8 cellular contexts compared by ENCODE assay signal in genomic region chr13:41130356-41130755, GRCh38. TPM values are rescaled to one million over a fixed set of nuclear protein-coding genes. Genes with fewer than 3 reads are reported as not detected.
DNase-seq lines count a peak whose midpoint lies in the region; ATAC-seq and TF ChIP-seq lines count a peak whose summit lies in the region.

No MANE protein-coding gene starts in this region.

- ATAC-seq in activated CD4-positive, alpha-beta T cell treated with anti-CD3 and anti-CD28 coated beads for 36 hours: peak; percentile 18
- ATAC-seq in HG03159 (IDR thresholded peaks at IDR 0.05; ENCODE audit: unreplicated experiment) (no peak), GM18858 (IDR thresholded peaks at IDR 0.05; ENCODE audit: unreplicated experiment) (no peak)

- H3K27ac ChIP-seq in OCI-LY7 (ENCODE audit: low read depth, low read length, poor library complexity, severe bottlenecking) (no peak overlapping the region), dorsolateral prefrontal cortex (no peak overlapping the region), thyroid gland (no peak overlapping the region)

- BruUV-seq in OCI-LY7 (replicated peaks; lab: Mats Ljungman, UMichigan): TSS peak; percentile 53

- no peak overlapping the region for H2AFZ ChIP-seq in OCI-LY7 (ENCODE audit: low read length)

- peaks cover 39% of the 10 kb centered on the region for H3K79me2 ChIP-seq in OCI-LY7 (ENCODE audit: insufficient read depth, low read depth, low read length)

- CTCF ChIA-PET in activated CD4-positive, alpha-beta T cell treated with anti-CD3 and anti-CD28 coated beads for 36 hours (lab: Charles Lee): no interaction called here
- CTCF ChIA-PET in OCI-LY7 (lab: Charles Lee; ENCODE audit: unreplicated experiment): no interaction called here

- WGBS in thyroid gland, 2 donors: 85 to 86% methylated on average over 3 of the region's 3 CpGs

- peak overlapping the region; percentile 92 for H3K4me3 Mint-ChIP-seq in activated CD4-positive, alpha-beta T cell treated with anti-CD3 and anti-CD28 coated beads for 36 hours
- H3K4me3 Mint-ChIP-seq in progenitor cell of endocrine pancreas (ENCODE audit: low read depth): peak overlapping the region; percentile 96

- H3K4me1 ChIP-seq in OCI-LY7 (ENCODE audit: insufficient read depth, low read length, poor library complexity, severe bottlenecking) (peaks cover 39% of the 10 kb centered on the region), thyroid gland (peaks cover 19 to 32% of the 10 kb centered on the region in 2 donors)

- no peaks in the 10 kb centered on the region for H3K9me3 Mint-ChIP-seq in activated CD4-positive, alpha-beta T cell treated with anti-CD3 and anti-CD28 coated beads for 36 hours (ENCODE audit: low read depth)
- no peaks in the 10 kb centered on the region for H3K9me3 Mint-ChIP-seq in progenitor cell of endocrine pancreas (ENCODE audit: low read depth)

- H3K27me3 ChIP-seq in dorsolateral prefrontal cortex (no peaks in the 10 kb centered on the region), thyroid gland (no peaks in the 10 kb centered on the region)

- H3K27ac Mint-ChIP-seq in activated CD4-positive, alpha-beta T cell treated with anti-CD3 and anti-CD28 coated beads for 36 hours: peak overlapping the region; percentile 93
- H3K27ac Mint-ChIP-seq in progenitor cell of endocrine pancreas: no peak overlapping the region

- H3K4me3 ChIP-seq in OCI-LY7 (ENCODE audit: low read depth, low read length, poor library complexity, severe bottlenecking): peak overlapping the region; percentile 84
- H3K4me3 ChIP-seq in dorsolateral prefrontal cortex: peak overlapping the region in 45 of 59 donors; percentile 2 to 93 (median 35)
- H3K4me3 ChIP-seq in thyroid gland (replicated peaks in 1 of 3): no peak overlapping the region

- peaks cover 45% of the 10 kb centered on the region for H3K4me1 Mint-ChIP-seq in activated CD4-positive, alpha-beta T cell treated with anti-CD3 and anti-CD28 coated beads for 36 hours
- peaks cover 32% of the 10 kb centered on the region for H3K4me1 Mint-ChIP-seq in progenitor cell of endocrine pancreas (ENCODE audit: low read depth)

- H3K36me3 Mint-ChIP-seq in activated CD4-positive, alpha-beta T cell treated with anti-CD3 and anti-CD28 coated beads for 36 hours (ENCODE audit: low read depth): peaks cover 22% of the 10 kb centered on the region
- H3K36me3 Mint-ChIP-seq in progenitor cell of endocrine pancreas (ENCODE audit: insufficient read depth): peaks cover 6% of the 10 kb centered on the region

- H3K36me3 ChIP-seq in OCI-LY7 (ENCODE audit: insufficient read depth, low read length) (peaks cover 35% of the 10 kb centered on the region), thyroid gland (no peaks in the 10 kb centered on the region)

- intact Hi-C loops in activated CD4-positive, alpha-beta T cell treated with anti-CD3 and anti-CD28 coated beads for 36 hours (cut with DNase I, micrococcal nuclease): loop anchor here in 1 of 2 experiments (5.0 to 10.0 kb wide), 3 partner anchors 327 to 914 kb away; partner anchors contain the start of genes DGKH, MRPS31 and RGCC
- intact Hi-C loops in OCI-LY7 (cut with micrococcal nuclease; ENCODE audit: unreplicated experiment): loop anchor here (5.0 kb wide), 3 partner anchors 132 to 337 kb away; partner anchors contain the start of genes MTRF1 and NAA16
- intact Hi-C loops in dorsolateral prefrontal cortex (cut with DNase I): loop anchor here in 1 of 2 donors (5.0 kb wide), 3 partner anchors 53 to 182 kb away; partner anchors contain the start of genes MTRF1 and NAA16
- intact Hi-C loops in thyroid gland (cut with DNase I): no loop called here

- H3K9me3 ChIP-seq in OCI-LY7 (ENCODE audit: low read length) (peaks cover 7% of the 10 kb centered on the region; the same call in 1 of the 2 replicates), thyroid gland (no peaks in the 10 kb centered on the region)

- H3K4me2 ChIP-seq in OCI-LY7 (ENCODE audit: low read length): peak overlapping the region; percentile 84

- no peaks in the 10 kb centered on the region for H3K27me3 Mint-ChIP-seq in activated CD4-positive, alpha-beta T cell treated with anti-CD3 and anti-CD28 coated beads for 36 hours
- no peaks in the 10 kb centered on the region for H3K27me3 Mint-ChIP-seq in progenitor cell of endocrine pancreas

- POLR2A ChIA-PET in activated CD4-positive, alpha-beta T cell treated with anti-CD3 and anti-CD28 coated beads for 36 hours (lab: Charles Lee): no interaction called here
- POLR2A ChIA-PET in OCI-LY7 (lab: Charles Lee): no interaction called here

- DNase-seq in activated CD4-positive, alpha-beta T cell treated with anti-CD3 and anti-CD28 coated beads for 36 hours: peak; percentile 32
- no peak for DNase-seq in activated CD4-positive, alpha-beta T cell treated with anti-CD3 and anti-CD28 coated beads, Interleukin-2, amount 50 U/mL, for 1 hour
- DNase-seq in OCI-LY7 (ENCODE audit: low spot score) (peak; percentile 54), dorsolateral prefrontal cortex (no peak), progenitor cell of endocrine pancreas (ENCODE audit: low spot score, unreplicated experiment) (no peak), thyroid gland (no peak)

- H3K9me2 ChIP-seq in OCI-LY7 (ENCODE audit: insufficient read depth, low read length): no peaks in the 10 kb centered on the region

- TF ChIP-seq POLR2A in thyroid gland (IDR thresholded peaks at IDR 0.05): no peak

- TF ChIP-seq CTCF in OCI-LY7 (conservative IDR thresholded peaks at IDR 0.05; ENCODE audit: low read length) (no peak), dorsolateral prefrontal cortex (IDR thresholded peaks at IDR 0.05 in 54 of 56, conservative IDR thresholded peaks at IDR 0.05 in 2 of 56; ENCODE audit: low read depth in 1 of 56, partially characterized antibody in 56 of 56) (no peak), progenitor cell of endocrine pancreas (IDR thresholded peaks at IDR 0.05; ENCODE audit: unreplicated experiment) (no peak), thyroid gland (IDR thresholded peaks at IDR 0.05) (no peak)

- H4K20me1 ChIP-seq in OCI-LY7 (ENCODE audit: insufficient read depth, low read length): no peaks in the 10 kb centered on the region

RNA-seq across cellular contexts. Expression of gene KBTBD6, which starts 2.2 kb away (rescaled TPM):
- total RNA-seq in activated CD4-positive, alpha-beta T cell treated with anti-CD3 and anti-CD28 coated beads for 36 hours: 1 to 10 TPM; 3.4 to 4.4 TPM
- total RNA-seq in OCI-LY7 (2014; rRNA removed; shearing (Covaris generic)): 11.1 and 11.6 TPM in 2 replicates
- total RNA-seq in OCI-LY7 (2022) (7.8 and 8.3 TPM in 2 replicates), dorsolateral prefrontal cortex (10 to 100 TPM; 14.9 to 35.1 (median 24.4) TPM), progenitor cell of endocrine pancreas (11.1 and 12.5 TPM in 2 replicates), thyroid gland (10 to 100 TPM; 10.2 to 11.9 (median 11.2) TPM)

Comparison
In these comparisons a context has a peak if more than half of its experiments do, and no peak if none do; other contexts are left out.
1. DNase-seq: peak in activated CD4-positive, alpha-beta T cell treated with anti-CD3 and anti-CD28 coated beads for 36 hours (single experiment) and OCI-LY7 (single experiment); none in activated CD4-positive, alpha-beta T cell treated with anti-CD3 and anti-CD28 coated beads, Interleukin-2, amount 50 U/mL, for 1 hour (single experiment), dorsolateral prefrontal cortex (0 of 10), progenitor cell of endocrine pancreas (single experiment) and thyroid gland (0 of 2).
2. H3K4me3 ChIP-seq: peak in OCI-LY7 (single experiment) and dorsolateral prefrontal cortex (45 of 59); none in thyroid gland (0 of 3).